Comparison of ENCODE assay signal across 16 cellular contexts in genomic region chr19:16595097-16595496, GRCh38. TPM values are rescaled to one million over a fixed set of nuclear protein-coding genes. Genes with fewer than 3 reads are reported as not detected.
DNase-seq lines count a peak whose midpoint lies in the region; ATAC-seq and TF ChIP-seq lines count a peak whose summit lies in the region.
"Had no signal": no experiment of that assay in that cellular context is flagged by ENCODE, and none has a peak within 500 bp of the region (broad histone marks: within the 10 kb centered on the region; RNA-seq: fewer than 3 reads in every experiment).

No MANE protein-coding gene starts in this region.

- H3K9ac ChIP-seq in neural progenitor cell = no peak overlapping the region

- peaks cover 77% of the 10 kb centered on the region for H3K4me1 Mint-ChIP-seq in CD4-positive, alpha-beta T cell (ENCODE audit: low read depth)
- H3K4me1 Mint-ChIP-seq in WTC11 = peaks cover 17% of the 10 kb centered on the region
- peaks cover 67% of the 10 kb centered on the region for H3K4me1 Mint-ChIP-seq in memory B cell
- H3K4me1 Mint-ChIP-seq in neural progenitor cell = peaks cover 27% of the 10 kb centered on the region

- no peaks in the 10 kb centered on the region for H3K36me3 Mint-ChIP-seq in CD4-positive, alpha-beta T cell (ENCODE audit: low read depth)
- no peaks in the 10 kb centered on the region for H3K36me3 Mint-ChIP-seq in WTC11
- no peaks in the 10 kb centered on the region for H3K36me3 Mint-ChIP-seq in memory B cell
- peaks cover 3% of the 10 kb centered on the region for H3K36me3 Mint-ChIP-seq in neural progenitor cell

- H3K4me2 ChIP-seq in neural progenitor cell = no peak overlapping the region

- H3K4me3 Mint-ChIP-seq in CD4-positive, alpha-beta T cell = peak overlapping the region; percentile 83
- H3K4me3 Mint-ChIP-seq in WTC11 (no peak overlapping the region), memory B cell (peak overlapping the region; percentile 41), neural progenitor cell (no peak overlapping the region)
- H3K4me3 Mint-ChIP-seq: nephron had no signal

- H4K20me1 ChIP-seq in neural progenitor cell (ENCODE audit: low read depth) = peaks cover 90% of the 10 kb centered on the region

- POLR2A ChIA-PET in CD4-positive, alpha-beta T cell (lab: Charles Lee) = interaction anchor here (1.1 kb wide), 1 partner anchor 10 kb away, joined by 4 read pairs; no protein-coding TSS in a partner anchor
- POLR2A ChIA-PET in WTC11 (lab: Charles Lee) = no interaction called here

- H2AFZ ChIP-seq in neural progenitor cell (replicated peaks) = no peak overlapping the region

- H3K4me3 ChIP-seq in neural progenitor cell = no peak overlapping the region
- H3K4me3 ChIP-seq: colonic mucosa, left lung had no signal

- peaks cover 91% of the 10 kb centered on the region for H3K79me2 ChIP-seq in neural progenitor cell (ENCODE audit: low read depth)

- CTCF ChIA-PET in CD4-positive, alpha-beta T cell (lab: Charles Lee) = no interaction called here
- CTCF ChIA-PET in WTC11 (lab: Charles Lee) = no interaction called here

- H3K4me1 ChIP-seq in neural progenitor cell = no peaks in the 10 kb centered on the region

- no peak overlapping the region for H3K27ac ChIP-seq in CD4-positive, alpha-beta T cell (ENCODE audit: low read depth, low read length)
- no peak overlapping the region for H3K27ac ChIP-seq in neural progenitor cell
- H3K27ac ChIP-seq: colonic mucosa had no signal

- intact Hi-C loops in CD4-positive, alpha-beta T cell (cut with DNase I, micrococcal nuclease) = no loop called here

- no peaks in the 10 kb centered on the region for H3K36me3 ChIP-seq in neural progenitor cell
- H3K36me3 ChIP-seq: BE2C, colonic mucosa, left lung had no signal

- ATAC-seq in CD4-positive, alpha-beta T cell (ENCODE audit: poor library complexity) = peak; percentile 2
- ATAC-seq in GM18907 (IDR thresholded peaks at IDR 0.05; ENCODE audit: unreplicated experiment) (peak; percentile 10), WTC11 (no peak), memory B cell (ENCODE audit: low read depth) (no peak)
- ATAC-seq: left lung, sciatic nerve had no signal

- no peaks in the 10 kb centered on the region for H3K9me3 ChIP-seq in CD4-positive, alpha-beta T cell (ENCODE audit: control insufficient read depth, low read length)
- H3K9me3 ChIP-seq in neural progenitor cell (ENCODE audit: low read depth) = no peaks in the 10 kb centered on the region
- H3K9me3 ChIP-seq: BE2C, colonic mucosa, left lung had no signal

- no peak for DNase-seq in CD4-positive, alpha-beta T cell
- DNase-seq in WTC11 (ENCODE audit: low spot score) = no peak
- DNase-seq in memory B cell (ENCODE audit: low spot score in 2 of 2) = no peak
- no peak for DNase-seq in activated effector memory CD4-positive, alpha-beta T cell treated with Interleukin-2 at 50 U/mL for 16 hours
- DNase-seq in neural progenitor cell (ENCODE audit: low spot score) = no peak
- DNase-seq in stimulated activated CD4-positive, alpha-beta T cell treated with anti-CD3 and anti-CD28 coated beads, Interleukin-12 subunit alpha, Interleukin-12 subunit beta, amount 100 ng/mL, for 4 hours = no peak
- no peak for DNase-seq in NCI-H1417 treated with DMSO at 0.1 percent for 48 hours (lab: John Stamatoyannopoulos, UW)
- DNase-seq: amniotic stem cell, BE2C, colonic mucosa, hippocampal formation, OCI-M1 had no signal

- H3K27me3 Mint-ChIP-seq in CD4-positive, alpha-beta T cell = no peaks in the 10 kb centered on the region
- no peaks in the 10 kb centered on the region for H3K27me3 Mint-ChIP-seq in WTC11 (ENCODE audit: low read depth)
- no peaks in the 10 kb centered on the region for H3K27me3 Mint-ChIP-seq in memory B cell
- H3K27me3 Mint-ChIP-seq in neural progenitor cell (ENCODE audit: insufficient read depth, low read depth) = peaks cover 2% of the 10 kb centered on the region

- H3K27ac Mint-ChIP-seq in CD4-positive, alpha-beta T cell = peak overlapping the region; percentile 89
- H3K27ac Mint-ChIP-seq in WTC11 = peak overlapping the region; percentile 72
- H3K27ac Mint-ChIP-seq in memory B cell = peak overlapping the region; percentile 88
- H3K27ac Mint-ChIP-seq in neural progenitor cell = no peak overlapping the region
- H3K27ac Mint-ChIP-seq: nephron had no signal

- no peaks in the 10 kb centered on the region for H3F3A ChIP-seq in neural progenitor cell (ENCODE audit: low read depth)

- no peaks in the 10 kb centered on the region for H3K27me3 ChIP-seq in CD4-positive, alpha-beta T cell (ENCODE audit: control insufficient read depth, insufficient read depth, low read length)
- H3K27me3 ChIP-seq in neural progenitor cell = no peaks in the 10 kb centered on the region
- H3K27me3 ChIP-seq: BE2C, colonic mucosa, left lung had no signal

- no peaks in the 10 kb centered on the region for H3K9me3 Mint-ChIP-seq in CD4-positive, alpha-beta T cell
- H3K9me3 Mint-ChIP-seq in WTC11 (no peaks in the 10 kb centered on the region), memory B cell (no peaks in the 10 kb centered on the region), neural progenitor cell (no peaks in the 10 kb centered on the region)
- H3K9me3 Mint-ChIP-seq: nephron had no signal

- no peak for TF ChIP-seq CTCF in CD4-positive, alpha-beta T cell (IDR thresholded peaks at IDR 0.05)
- TF ChIP-seq CTCF in WTC11 (IDR thresholded peaks at IDR 0.05) (no peak), neural progenitor cell (IDR thresholded peaks at IDR 0.05) (no peak)

TF ChIP-seq in WTC11, 78 proteins besides CTCF, POLR2A, EP300 and RAD21 (continues in another document):
- TF ChIP-seq NR1H2 (CRISPR knock-in tag; IDR thresholded peaks at IDR 0.05) = no peak
- TF ChIP-seq FOXP1 (CRISPR knock-in tag; IDR thresholded peaks at IDR 0.05; ENCODE audit: borderline replicate concordance) = no peak
- TF ChIP-seq AFF4 (CRISPR knock-in tag; IDR thresholded peaks at IDR 0.05; ENCODE audit: borderline replicate concordance) = no peak
- no peak for TF ChIP-seq TP53 (CRISPR knock-in tag; IDR thresholded peaks at IDR 0.05)
- no peak for TF ChIP-seq NFE2L1 (CRISPR knock-in tag; IDR thresholded peaks at IDR 0.05)
- TF ChIP-seq KAT7 (CRISPR knock-in tag; IDR thresholded peaks at IDR 0.05; ENCODE audit: borderline replicate concordance) = no peak
- TF ChIP-seq ZNF232 (CRISPR knock-in tag; IDR thresholded peaks at IDR 0.05) = no peak
- no peak for TF ChIP-seq OVOL2 (CRISPR knock-in tag; IDR thresholded peaks at IDR 0.05; ENCODE audit: borderline replicate concordance)
- TF ChIP-seq, protein P1, sequence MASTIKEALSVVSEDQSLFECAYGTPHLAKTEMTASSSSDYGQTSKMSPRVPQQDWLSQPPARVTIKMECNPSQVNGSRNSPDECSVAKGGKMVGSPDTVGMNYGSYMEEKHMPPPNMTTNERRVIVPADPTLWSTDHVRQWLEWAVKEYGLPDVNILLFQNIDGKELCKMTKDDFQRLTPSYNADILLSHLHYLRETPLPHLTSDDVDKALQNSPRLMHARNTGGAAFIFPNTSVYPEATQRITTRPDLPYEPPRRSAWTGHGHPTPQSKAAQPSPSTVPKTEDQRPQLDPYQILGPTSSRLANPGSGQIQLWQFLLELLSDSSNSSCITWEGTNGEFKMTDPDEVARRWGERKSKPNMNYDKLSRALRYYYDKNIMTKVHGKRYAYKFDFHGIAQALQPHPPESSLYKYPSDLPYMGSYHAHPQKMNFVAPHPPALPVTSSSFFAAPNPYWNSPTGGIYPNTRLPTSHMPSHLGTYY (CRISPR knock-in tag; IDR thresholded peaks at IDR 0.05) = no peak

RNA-seq across cellular contexts. Expression of gene SLC35E1, which starts 22.9 kb away (rescaled TPM):
- 10 to 100 TPM; 72.3 to 76.3 TPM for total RNA-seq in CD4-positive, alpha-beta T cell
- 27.5 to 28.5 TPM (median 28.0 TPM) in 3 replicates for total RNA-seq in WTC11 (2021)
- 16.4 and 24.8 TPM in 2 replicates for total RNA-seq in neural progenitor cell (ENCODE audit: low replicate concordance)

RNA-seq across cellular contexts. Expression of gene MED26, which starts 32.9 kb away (rescaled TPM):
- total RNA-seq in CD4-positive, alpha-beta T cell = 10 to 100 TPM; 50.4 to 52.4 TPM
- total RNA-seq in WTC11 (2021) = 11.7 to 14.2 TPM (median 12.3 TPM) in 3 replicates
- total RNA-seq in neural progenitor cell (ENCODE audit: low replicate concordance) = 7.4 and 8.6 TPM in 2 replicates

RNA-seq across cellular contexts. Expression of gene CHERP, which starts 52.9 kb away (rescaled TPM):
- 10 to 100 TPM; 47.1 to 48.2 TPM for total RNA-seq in CD4-positive, alpha-beta T cell
- total RNA-seq in WTC11 (2021) (67.4 to 98.7 TPM (median 75.8 TPM) in 3 replicates), neural progenitor cell (ENCODE audit: low replicate concordance) (5.5 and 13.7 TPM in 2 replicates)

Comparison
In these comparisons a context has a peak if more than half of its experiments do, and no peak if none do; other contexts are left out.
1. ATAC-seq: peak in CD4-positive, alpha-beta T cell (single experiment) and GM18907 (single experiment); none in WTC11 (single experiment) and memory B cell (single experiment).
2. H3K4me3 Mint-ChIP-seq: peak in CD4-positive, alpha-beta T cell (single experiment) and memory B cell (single experiment); none in WTC11 (single experiment) and neural progenitor cell (single experiment).